In genomic region chr19:6906559-6906958, GRCh38 we compare ENCODE assay signal across 25 cellular contexts.
"Had no signal": no experiment of that assay in that cellular context is flagged by ENCODE, and none has a peak within 500 bp of the region (broad histone marks: within the 10 kb centered on the region; RNA-seq: fewer than 3 reads in every experiment).

No MANE protein-coding gene starts in this region.

- ATAC-seq: activated CD4-positive, CD25-positive, alpha-beta regulatory T cell treated with anti-CD3 and anti-CD28 coated beads, Interleukin-2, amount 50 U/mL, for 24 hours; activated CD8-positive, alpha-beta T cell treated with anti-CD3 and anti-CD28 coated beads for 36 hours; activated T-cell treated with anti-CD3 and anti-CD28 coated beads, Interleukin-2, amount 50 U/mL, for 4 hours; activated T-helper 17 cell treated with anti-CD3 and anti-CD28 coated beads, Interleukin-2, amount 50 U/mL, for 72 hours; esophagus mucosa had no signal

- H3K4me3 ChIP-seq: coronary artery, dorsolateral prefrontal cortex had no signal

- H3K27ac ChIP-seq: brain microvascular endothelial cell, coronary artery, dorsolateral prefrontal cortex, WERI-Rb-1 had no signal

- H3K36me3 ChIP-seq: brain microvascular endothelial cell, WERI-Rb-1 had no signal

- H3K27me3 ChIP-seq: brain microvascular endothelial cell had no signal

- DNase-seq: activated B cell treated with CpG ODN at 0.5 μM for 24 hours; activated CD4-positive, alpha-beta T cell treated with anti-CD3 and anti-CD28 coated beads for 48 hours; activated CD4-positive, alpha-beta T cell treated with anti-CD3 and anti-CD28 coated beads, Interleukin-2, amount 50 U/mL, for 1 hour; activated CD4-positive, alpha-beta T cell treated with anti-CD3 and anti-CD28 coated beads, Interleukin-2, amount 50 U/mL, for 48 hours; activated CD8-positive, alpha-beta memory T cell treated with anti-CD3 and anti-CD28 coated beads for 24 hours; activated CD8-positive, alpha-beta T cell treated with anti-CD3 and anti-CD28 coated beads for 36 hours; activated effector memory CD4-positive, alpha-beta T cell treated with Interleukin-2 at 50 U/mL for 16 hours; activated gamma-delta T cell treated with Interleukin-2 at 50 U/mL for 16 hours; activated naive CD4-positive, alpha-beta T cell treated with anti-CD3 and anti-CD28 coated beads, Interleukin-2, amount 50 U/mL, for 16 hours; activated naive CD4-positive, alpha-beta T cell treated with Interleukin-2 at 50 U/mL for 16 hours; activated T-cell treated with anti-CD3 and anti-CD28 coated beads, Interleukin-2, amount 50 U/mL, for 4 hours; amniotic stem cell; anterior cingulate cortex; brain microvascular endothelial cell; dorsolateral prefrontal cortex; effector memory CD4-positive, alpha-beta T cell; endodermal cell; foreskin fibroblast; head of caudate nucleus; T1000; WERI-Rb-1 had no signal
